Comparison of ENCODE assay signal across 8 cellular contexts in the genomic region with DNA sequence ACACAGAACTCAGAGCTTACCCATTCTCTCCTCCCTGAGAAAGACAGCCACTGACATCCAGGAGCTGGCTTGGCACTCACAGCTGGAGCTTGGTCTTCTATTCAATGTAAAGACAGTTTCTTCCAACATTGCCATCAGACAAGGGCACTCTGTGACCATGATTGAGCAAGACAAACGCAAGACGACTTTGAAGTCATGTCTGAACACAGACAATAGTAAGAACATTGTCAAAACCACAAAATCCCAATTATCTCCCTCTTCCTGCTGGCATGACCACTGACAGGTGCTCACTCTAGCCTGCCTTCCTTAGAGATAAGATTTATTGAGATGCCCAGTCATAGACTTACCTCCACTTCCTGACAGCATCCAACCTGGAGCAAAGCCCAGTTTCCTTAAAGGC.
"Had no signal": no experiment of that assay in that cellular context is flagged by ENCODE, and none has a peak within 500 bp of the region (broad histone marks: within the 10 kb centered on the region; RNA-seq: fewer than 3 reads in every experiment).

No MANE protein-coding gene starts in this region.

- H3K27ac Mint-ChIP-seq: H9, IgD-negative memory B cell had no signal

- H2AFZ ChIP-seq: GM23248 had no signal

- H3K4me3 Mint-ChIP-seq: H9, IgD-negative memory B cell had no signal

- H3K27ac ChIP-seq: GM23248 had no signal

- DNase-seq: GM23248, GOT3, H9, HCEC 1CT, KG1 had no signal

- H3K9ac ChIP-seq: GM23248 had no signal

- ATAC-seq: HepG2 had no signal

- H3K9me3 Mint-ChIP-seq: H9, IgD-negative memory B cell had no signal

- H3K27me3 Mint-ChIP-seq: IgD-negative memory B cell had no signal

- H3K4me3 ChIP-seq: GM23248 had no signal

- H3K36me3 Mint-ChIP-seq: IgD-negative memory B cell had no signal

- FAIRE-seq: H54, HepG2 had no signal

- H3K4me1 Mint-ChIP-seq: H9, IgD-negative memory B cell had no signal
